In the genomic region with DNA sequence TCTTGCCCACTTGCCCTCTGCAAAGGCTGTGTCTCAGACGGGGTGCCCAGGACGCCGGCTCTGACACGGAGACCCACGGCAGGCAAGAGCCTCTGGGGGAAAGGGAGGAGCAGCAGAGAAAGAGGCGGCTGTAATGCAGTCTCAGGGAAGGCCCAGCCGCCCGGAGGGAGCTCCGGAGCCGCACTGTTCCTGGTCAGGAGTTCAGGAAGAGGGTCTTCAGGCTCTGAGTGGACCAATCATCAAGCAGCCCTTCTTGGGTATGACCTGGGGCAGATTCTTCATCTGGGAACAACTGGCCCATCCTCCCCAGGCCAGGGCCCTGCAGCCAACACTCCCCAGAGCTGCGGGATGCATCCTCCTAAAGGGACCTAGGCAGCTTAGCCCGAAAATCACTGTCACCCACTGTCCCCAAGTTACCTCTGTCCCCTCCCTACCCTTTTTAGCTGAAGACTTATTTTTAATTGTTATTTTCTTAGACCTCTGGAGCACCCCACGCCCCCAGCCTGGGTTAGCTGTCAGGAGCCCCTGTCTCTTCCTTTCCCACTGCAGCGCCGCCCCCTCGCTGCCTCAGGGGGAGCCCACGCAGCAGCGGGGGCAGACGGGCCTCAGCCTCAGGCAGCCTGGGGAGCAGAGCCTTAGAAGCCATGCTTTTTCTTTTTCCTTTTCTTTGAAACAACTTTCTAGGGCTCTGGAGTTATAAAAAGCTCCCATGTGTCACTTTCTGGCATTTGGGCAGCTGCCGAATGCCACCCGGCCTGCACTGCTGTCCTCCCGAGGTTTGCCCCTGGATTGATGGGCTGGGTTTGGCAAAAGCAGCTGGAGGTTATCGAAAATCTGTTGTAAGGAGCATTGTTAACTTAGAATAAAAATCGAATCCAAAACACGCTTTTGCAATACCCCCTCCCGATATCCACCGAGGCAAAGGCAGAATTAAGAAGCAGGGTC, we compare ENCODE assay signal across 1 cellular context.
TF ChIP-seq lines count a peak whose summit lies in the region.

No MANE protein-coding gene starts in this region.

TF ChIP-seq in HEK293, 187 proteins besides CTCF, POLR2A, EP300 and RAD21 (continued from another document):
- TF ChIP-seq, protein P1, sequence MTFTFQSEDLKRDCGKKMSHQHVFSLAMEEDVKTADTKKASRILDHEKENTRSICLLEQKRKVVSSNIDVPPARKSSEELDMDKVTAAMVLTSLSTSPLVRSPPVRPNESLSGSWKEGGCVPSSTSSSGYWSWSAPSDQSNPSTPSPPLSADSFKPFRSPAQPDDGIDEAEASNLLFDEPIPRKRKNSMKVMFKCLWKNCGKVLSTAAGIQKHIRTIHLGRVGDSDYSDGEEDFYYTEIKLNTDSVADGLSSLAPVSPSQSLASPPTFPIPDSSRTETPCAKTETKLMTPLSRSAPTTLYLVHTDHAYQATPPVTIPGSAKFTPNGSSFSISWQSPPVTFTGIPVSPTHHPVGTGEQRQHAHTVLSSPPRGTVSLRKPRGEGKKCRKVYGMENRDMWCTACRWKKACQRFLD (tag by site-specific recombination; IDR thresholded peaks at IDR 0.05), result no peak
- TF ChIP-seq ZBTB20 (tag by site-specific recombination; IDR thresholded peaks at IDR 0.05) (no peak), EGR2 (tag by site-specific recombination; IDR thresholded peaks at IDR 0.05; ENCODE audit: low read depth) (peak; percentile 58; the same call in 1 of the 2 replicates), ZIC2 (tag by site-specific recombination; IDR thresholded peaks at IDR 0.05) (no peak), ZBTB7A (tag by site-specific recombination; IDR thresholded peaks at IDR 0.05; ENCODE audit: low read depth) (no peak), ZNF510 (tag by site-specific recombination; IDR thresholded peaks at IDR 0.05; ENCODE audit: insufficient replicate concordance) (no peak)
- TF ChIP-seq, protein P2, sequence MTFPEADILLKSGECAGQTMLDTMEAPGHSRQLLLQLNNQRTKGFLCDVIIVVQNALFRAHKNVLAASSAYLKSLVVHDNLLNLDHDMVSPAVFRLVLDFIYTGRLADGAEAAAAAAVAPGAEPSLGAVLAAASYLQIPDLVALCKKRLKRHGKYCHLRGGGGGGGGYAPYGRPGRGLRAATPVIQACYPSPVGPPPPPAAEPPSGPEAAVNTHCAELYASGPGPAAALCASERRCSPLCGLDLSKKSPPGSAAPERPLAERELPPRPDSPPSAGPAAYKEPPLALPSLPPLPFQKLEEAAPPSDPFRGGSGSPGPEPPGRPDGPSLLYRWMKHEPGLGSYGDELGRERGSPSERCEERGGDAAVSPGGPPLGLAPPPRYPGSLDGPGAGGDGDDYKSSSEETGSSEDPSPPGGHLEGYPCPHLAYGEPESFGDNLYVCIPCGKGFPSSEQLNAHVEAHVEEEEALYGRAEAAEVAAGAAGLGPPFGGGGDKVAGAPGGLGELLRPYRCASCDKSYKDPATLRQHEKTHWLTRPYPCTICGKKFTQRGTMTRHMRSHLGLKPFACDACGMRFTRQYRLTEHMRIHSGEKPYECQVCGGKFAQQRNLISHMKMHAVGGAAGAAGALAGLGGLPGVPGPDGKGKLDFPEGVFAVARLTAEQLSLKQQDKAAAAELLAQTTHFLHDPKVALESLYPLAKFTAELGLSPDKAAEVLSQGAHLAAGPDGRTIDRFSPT (tag by site-specific recombination; IDR thresholded peaks at IDR 0.05), result no peak
